Comparison of ENCODE assay signal across 24 cellular contexts in the genomic region with DNA sequence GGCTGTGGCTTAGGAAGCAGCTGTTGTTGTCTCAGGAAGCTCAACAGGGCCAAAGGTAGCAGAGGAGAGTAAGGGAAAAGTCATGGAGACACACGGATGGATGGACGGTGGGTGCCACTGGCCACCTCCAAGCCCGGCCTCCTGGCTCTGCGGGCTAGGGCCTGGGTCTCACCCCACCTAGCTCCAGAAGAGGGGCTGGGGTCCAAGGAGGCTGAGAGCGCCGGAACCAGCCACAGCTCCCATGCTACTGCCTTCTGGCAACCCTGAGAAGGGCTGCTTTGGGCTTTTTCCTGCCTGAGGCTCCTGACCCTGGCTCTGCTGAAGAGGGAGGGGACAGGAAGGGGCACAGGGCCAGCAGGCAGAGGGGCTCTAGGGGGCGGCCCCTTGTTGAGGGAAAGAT. TPM values are rescaled to one million over a fixed set of nuclear protein-coding genes. Genes with fewer than 3 reads are reported as not detected.
"Had no signal": no experiment of that assay in that cellular context is flagged by ENCODE, and none has a peak within 500 bp of the region (broad histone marks: within the 10 kb centered on the region; RNA-seq: fewer than 3 reads in every experiment).

No MANE protein-coding gene starts in this region.

- H3K4me1 ChIP-seq: breast epithelium, colonic mucosa, left lung, pancreas had no signal

- DNase-seq: activated CD4-positive, alpha-beta memory T cell treated with anti-CD3 and anti-CD28 coated beads for 36 hours; activated CD4-positive, alpha-beta T cell treated with anti-CD3 and anti-CD28 coated beads for 4 hours; activated CD4-positive, CD25-positive, alpha-beta regulatory T cell; activated effector memory CD4-positive, alpha-beta T cell treated with Interleukin-2 at 50 U/mL for 16 hours; activated naive CD4-positive, alpha-beta T cell treated with anti-CD3 and anti-CD28 coated beads for 36 hours; activated naive CD8-positive, alpha-beta T cell treated with anti-CD3 and anti-CD28 coated beads, Interleukin-2, amount 10 ng/mL, durations not matched to agents 7 days and 5 days; activated T-cell treated with anti-CD3 and anti-CD28 coated beads, Interleukin-2, amount 50 U/mL, for 72 hours; amniotic stem cell; colonic mucosa; esophagus squamous epithelium; left lung; mammary epithelial cell; natural killer cell; pancreas; sigmoid colon; stimulated activated CD4-positive, alpha-beta T cell treated with anti-CD3 and anti-CD28 coated beads, Interleukin-2, amount 100 ng/mL, for 48 hours; stimulated activated naive CD4-positive, alpha-beta T cell treated with Interleukin-2 at 50 U/mL for 16 hours; SW 1271; T-helper 17 cell; upper lobe of left lung had no signal

- H3K9me3 ChIP-seq: breast epithelium, colonic mucosa, esophagus squamous epithelium, gastroesophageal sphincter, left lung, pancreas, sigmoid colon, upper lobe of left lung had no signal

- H3K4me3 ChIP-seq: breast epithelium, colonic mucosa, esophagus squamous epithelium, gastroesophageal sphincter, left lung, pancreas, sigmoid colon, upper lobe of left lung had no signal

- H3K27ac ChIP-seq: colonic mucosa, pancreas, sigmoid colon had no signal

- ATAC-seq: activated T-cell treated with anti-CD3 and anti-CD28 coated beads, Interleukin-2, amount 50 U/mL, for 72 hours; gastroesophageal sphincter; left lung; natural killer cell; pancreas; T-helper 17 cell had no signal

- H3K4me1 Mint-ChIP-seq: activated naive CD8-positive, alpha-beta T cell treated with anti-CD3 and anti-CD28 coated beads, Interleukin-2, amount 10 ng/mL, durations not matched to agents 7 days and 5 days; mesothelial cell of epicardium; natural killer cell; T-helper 17 cell had no signal

- H3K36me3 ChIP-seq: breast epithelium, colonic mucosa, esophagus squamous epithelium, gastroesophageal sphincter, left lung, pancreas, sigmoid colon, upper lobe of left lung had no signal

- H3K27me3 ChIP-seq: breast epithelium, colonic mucosa, pancreas, upper lobe of left lung had no signal

- H3K9me3 Mint-ChIP-seq: activated CD4-positive, alpha-beta memory T cell treated with anti-CD3 and anti-CD28 coated beads for 36 hours; activated naive CD4-positive, alpha-beta T cell treated with anti-CD3 and anti-CD28 coated beads for 36 hours; activated naive CD8-positive, alpha-beta T cell treated with anti-CD3 and anti-CD28 coated beads, Interleukin-2, amount 10 ng/mL, durations not matched to agents 7 days and 5 days; activated T-cell treated with anti-CD3 and anti-CD28 coated beads, Interleukin-2, amount 50 U/mL, for 72 hours; mesothelial cell of epicardium; natural killer cell had no signal

- FAIRE-seq: pancreas had no signal

- H3K4me3 Mint-ChIP-seq: activated CD4-positive, alpha-beta memory T cell treated with anti-CD3 and anti-CD28 coated beads for 36 hours; activated naive CD4-positive, alpha-beta T cell treated with anti-CD3 and anti-CD28 coated beads for 36 hours; activated naive CD8-positive, alpha-beta T cell treated with anti-CD3 and anti-CD28 coated beads, Interleukin-2, amount 10 ng/mL, durations not matched to agents 7 days and 5 days; activated T-cell treated with anti-CD3 and anti-CD28 coated beads, Interleukin-2, amount 50 U/mL, for 72 hours; mesothelial cell of epicardium; natural killer cell; T-helper 17 cell had no signal

- H3K36me3 Mint-ChIP-seq: activated CD4-positive, alpha-beta memory T cell treated with anti-CD3 and anti-CD28 coated beads for 36 hours; activated naive CD8-positive, alpha-beta T cell treated with anti-CD3 and anti-CD28 coated beads, Interleukin-2, amount 10 ng/mL, durations not matched to agents 7 days and 5 days; mesothelial cell of epicardium; natural killer cell had no signal

RNA-seq across cellular contexts. Expression of gene CD300LG, which starts 11.2 kb away (rescaled TPM):
- total RNA-seq: activated CD4-positive, alpha-beta memory T cell treated with anti-CD3 and anti-CD28 coated beads for 36 hours; activated naive CD4-positive, alpha-beta T cell treated with anti-CD3 and anti-CD28 coated beads for 36 hours; activated naive CD8-positive, alpha-beta T cell treated with anti-CD3 and anti-CD28 coated beads, Interleukin-2, amount 10 ng/mL, durations not matched to agents 7 days and 5 days; activated T-cell treated with anti-CD3 and anti-CD28 coated beads, Interleukin-2, amount 50 U/mL, for 72 hours; kidney epithelial cell; mammary epithelial cell; mesothelial cell of epicardium; natural killer cell; T-helper 17 cell had no signal

RNA-seq across cellular contexts. Expression of gene MPP3, which starts 25.3 kb away (rescaled TPM):
- total RNA-seq: activated T-cell treated with anti-CD3 and anti-CD28 coated beads, Interleukin-2, amount 50 U/mL, for 72 hours; natural killer cell had no signal
